ENCODE assay signal across 19 cellular contexts in genomic region chr3:64122476-64122875, GRCh38.
A peak's percentile ranks its signal among the peaks of the same experiment; 100 is the strongest.
DNase-seq lines count a peak whose midpoint lies in the region; ATAC-seq and TF ChIP-seq lines count a peak whose summit lies in the region.
"Had no signal": no experiment of that assay in that cellular context is flagged by ENCODE, and none has a peak within 500 bp of the region (broad histone marks: within the 10 kb centered on the region; RNA-seq: fewer than 3 reads in every experiment).

No MANE protein-coding gene starts in this region.

- no peak overlapping the region for H3K27ac ChIP-seq in adrenal gland
- H3K27ac ChIP-seq in esophagus muscularis mucosa (replicated peaks in 1 of 4): peak overlapping the region; percentile 25 to 69 (median 52)
- no peak overlapping the region for H3K27ac ChIP-seq in effector memory CD4-positive, alpha-beta T cell (ENCODE audit: insufficient read depth, low read length, poor library complexity, severe bottlenecking)

- H3K4me1 ChIP-seq in adrenal gland (replicated peaks in 1 of 2) (peaks cover 0 to 10% of the 10 kb centered on the region in 2 donors), esophagus muscularis mucosa (peaks cover 16 to 34% (median 26%) of the 10 kb centered on the region in 4 donors)
- H3K4me1 ChIP-seq in effector memory CD4-positive, alpha-beta T cell (ENCODE audit: control insufficient read depth, insufficient read depth, low read length, poor library complexity, severe bottlenecking): no peaks in the 10 kb centered on the region

- H3K36me3 ChIP-seq in adrenal gland (replicated peaks in 1 of 2) (no peaks in the 10 kb centered on the region), esophagus muscularis mucosa (peaks cover 0 to 19% (median 6%) of the 10 kb centered on the region in 4 donors)
- no peaks in the 10 kb centered on the region for H3K36me3 ChIP-seq in effector memory CD4-positive, alpha-beta T cell (ENCODE audit: control insufficient read depth, insufficient read depth, low read length)

- H3K9me3 ChIP-seq in adrenal gland (replicated peaks in 1 of 3) (no peaks in the 10 kb centered on the region), esophagus muscularis mucosa (no peaks in the 10 kb centered on the region)
- H3K9me3 ChIP-seq in effector memory CD4-positive, alpha-beta T cell (ENCODE audit: control insufficient read depth, low read length): no peaks in the 10 kb centered on the region

- intact Hi-C loops in adrenal gland (cut with DNase I) (no loop called here), esophagus muscularis mucosa (cut with DNase I) (no loop called here), left ventricle myocardium superior (cut with micrococcal nuclease) (no loop called here)

- no peak for TF ChIP-seq POLR2A in adrenal gland (IDR thresholded peaks at IDR 0.05)
- no peak for TF ChIP-seq POLR2A in esophagus muscularis mucosa (IDR thresholded peaks at IDR 0.05; ENCODE audit: low read depth)

- DNase-seq in adrenal gland (peak in 6 of 7 donors; percentile 20 to 67 (median 30)), esophagus muscularis mucosa (ENCODE audit: extremely low spot score) (no peak), left ventricle myocardium superior (peak; percentile 71), NCI-H2171 treated with DMSO at 0.1 percent for 48 hours (lab: John Stamatoyannopoulos, UW) (no peak)
- no peak for DNase-seq in stimulated activated effector memory CD8-positive, alpha-beta T cell treated with anti-CD3 and anti-CD28 coated beads, Interleukin-12 subunit alpha, Interleukin-12 subunit beta, amount 100 ng/mL, for 72 hours (ENCODE audit: low spot score in 2 of 2)
- no peak for DNase-seq in effector memory CD4-positive, alpha-beta T cell
- DNase-seq: ACHN, AML-193, Kasumi-1, NCI-H1092 treated with DMSO at 0.1 percent for 48 hours, NCI-H146, NCI-H2081, NCI-H510A, NCI-H774, SIG-M5 had no signal

- TF ChIP-seq EP300 in esophagus muscularis mucosa (IDR thresholded peaks at IDR 0.05): no peak

- ATAC-seq in left ventricle myocardium superior (peak; percentile 98), HG03378 (IDR thresholded peaks at IDR 0.05; ENCODE audit: unreplicated experiment) (no peak)
- peak; percentile 39 for ATAC-seq in stimulated activated effector memory CD8-positive, alpha-beta T cell treated with anti-CD3 and anti-CD28 coated beads, Interleukin-12 subunit alpha, Interleukin-12 subunit beta, amount 100 ng/mL, for 72 hours
- ATAC-seq: GM12878, GM23338 had no signal

- H3K9me3 Mint-ChIP-seq in stimulated activated effector memory CD8-positive, alpha-beta T cell treated with anti-CD3 and anti-CD28 coated beads, Interleukin-12 subunit alpha, Interleukin-12 subunit beta, amount 100 ng/mL, for 72 hours: no peaks in the 10 kb centered on the region

- H3K4me3 Mint-ChIP-seq in stimulated activated effector memory CD8-positive, alpha-beta T cell treated with anti-CD3 and anti-CD28 coated beads, Interleukin-12 subunit alpha, Interleukin-12 subunit beta, amount 100 ng/mL, for 72 hours: no peak overlapping the region
- H3K4me3 Mint-ChIP-seq: CD14-positive monocyte, GM23338 had no signal

- no peaks in the 10 kb centered on the region for H3K4me1 Mint-ChIP-seq in stimulated activated effector memory CD8-positive, alpha-beta T cell treated with anti-CD3 and anti-CD28 coated beads, Interleukin-12 subunit alpha, Interleukin-12 subunit beta, amount 100 ng/mL, for 72 hours
- H3K4me1 Mint-ChIP-seq: CD14-positive monocyte had no signal

- H3K4me3 ChIP-seq in adrenal gland: no peak overlapping the region
- H3K4me3 ChIP-seq in esophagus muscularis mucosa: no peak overlapping the region
- H3K4me3 ChIP-seq in effector memory CD4-positive, alpha-beta T cell (ENCODE audit: insufficient read depth, low read depth, low read length, poor library complexity, severe bottlenecking): no peak overlapping the region
- H3K4me3 ChIP-seq: GM12878, GM23338 had no signal

- no peaks in the 10 kb centered on the region for H3K36me3 Mint-ChIP-seq in stimulated activated effector memory CD8-positive, alpha-beta T cell treated with anti-CD3 and anti-CD28 coated beads, Interleukin-12 subunit alpha, Interleukin-12 subunit beta, amount 100 ng/mL, for 72 hours
- H3K36me3 Mint-ChIP-seq: CD14-positive monocyte had no signal

- 39 to 79% (median 45%) methylated on average over 3 of the region's 3 CpGs for WGBS in adrenal gland, 4 donors
- 24% methylated on average over 2 of the region's 3 CpGs for WGBS in esophagus muscularis mucosa

- H3K27me3 ChIP-seq in adrenal gland: no peaks in the 10 kb centered on the region
- H3K27me3 ChIP-seq in esophagus muscularis mucosa: no peaks in the 10 kb centered on the region
- H3K27me3 ChIP-seq in effector memory CD4-positive, alpha-beta T cell (replicated peaks; ENCODE audit: control insufficient read depth, insufficient read depth, low read length, poor library complexity, severe bottlenecking): no peaks in the 10 kb centered on the region

- TF ChIP-seq CTCF in adrenal gland (IDR thresholded peaks at IDR 0.05) (no peak), esophagus muscularis mucosa (IDR thresholded peaks at IDR 0.05) (no peak)

- H3K27ac Mint-ChIP-seq in stimulated activated effector memory CD8-positive, alpha-beta T cell treated with anti-CD3 and anti-CD28 coated beads, Interleukin-12 subunit alpha, Interleukin-12 subunit beta, amount 100 ng/mL, for 72 hours: no peak overlapping the region
- H3K27ac Mint-ChIP-seq: CD14-positive monocyte, GM23338 had no signal

Comparison
In these comparisons a context has a peak if more than half of its experiments do, and no peak if none do; other contexts are left out.
1. DNase-seq: peak in adrenal gland (6 of 7) and left ventricle myocardium superior (single experiment); none in esophagus muscularis mucosa (single experiment), stimulated activated effector memory CD8-positive, alpha-beta T cell treated with anti-CD3 and anti-CD28 coated beads, Interleukin-12 subunit alpha, Interleukin-12 subunit beta, amount 100 ng/mL, for 72 hours (0 of 2), NCI-H2171 treated with DMSO at 0.1 percent for 48 hours (single experiment) and effector memory CD4-positive, alpha-beta T cell (0 of 3).
2. H3K27ac ChIP-seq: peak in esophagus muscularis mucosa (4 of 4); none in adrenal gland (0 of 5) and effector memory CD4-positive, alpha-beta T cell (single experiment).